Comparison of ENCODE assay signal across 1 cellular context in genomic region chr19:11356074-11356397, GRCh38.
TF ChIP-seq lines count a peak whose summit lies in the region.

No MANE protein-coding gene starts in this region.

TF ChIP-seq in HEK293, 187 proteins besides CTCF, POLR2A, EP300 and RAD21 (continued from another document):
- TF ChIP-seq, protein P1, sequence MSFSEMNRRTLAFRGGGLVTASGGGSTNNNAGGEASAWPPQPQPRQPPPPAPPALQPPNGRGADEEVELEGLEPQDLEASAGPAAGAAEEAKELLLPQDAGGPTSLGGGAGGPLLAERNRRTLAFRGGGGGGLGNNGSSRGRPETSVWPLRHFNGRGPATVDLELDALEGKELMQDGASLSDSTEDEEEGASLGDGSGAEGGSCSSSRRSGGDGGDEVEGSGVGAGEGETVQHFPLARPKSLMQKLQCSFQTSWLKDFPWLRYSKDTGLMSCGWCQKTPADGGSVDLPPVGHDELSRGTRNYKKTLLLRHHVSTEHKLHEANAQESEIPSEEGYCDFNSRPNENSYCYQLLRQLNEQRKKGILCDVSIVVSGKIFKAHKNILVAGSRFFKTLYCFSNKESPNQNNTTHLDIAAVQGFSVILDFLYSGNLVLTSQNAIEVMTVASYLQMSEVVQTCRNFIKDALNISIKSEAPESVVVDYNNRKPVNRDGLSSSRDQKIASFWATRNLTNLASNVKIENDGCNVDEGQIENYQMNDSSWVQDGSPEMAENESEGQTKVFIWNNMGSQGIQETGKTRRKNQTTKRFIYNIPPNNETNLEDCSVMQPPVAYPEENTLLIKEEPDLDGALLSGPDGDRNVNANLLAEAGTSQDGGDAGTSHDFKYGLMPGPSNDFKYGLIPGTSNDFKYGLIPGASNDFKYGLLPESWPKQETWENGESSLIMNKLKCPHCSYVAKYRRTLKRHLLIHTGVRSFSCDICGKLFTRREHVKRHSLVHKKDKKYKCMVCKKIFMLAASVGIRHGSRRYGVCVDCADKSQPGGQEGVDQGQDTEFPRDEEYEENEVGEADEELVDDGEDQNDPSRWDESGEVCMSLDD (tag by site-specific recombination; IDR thresholded peaks at IDR 0.05): 0 out of 2 replicates have a peak, but pooled peaks have one; percentile 64
- TF ChIP-seq ZBTB20 (tag by site-specific recombination; IDR thresholded peaks at IDR 0.05) (peak; percentile 5; the same call in 1 of the 2 replicates), ZNF639 (tag by site-specific recombination; IDR thresholded peaks at IDR 0.05) (peak; percentile 10; the same call in 1 of the 2 replicates), ZNF324 (tag by site-specific recombination; IDR thresholded peaks at IDR 0.05) (0 out of 2 replicates have a peak, but pooled peaks have one; percentile 6), ZNF350 (tag by site-specific recombination; IDR thresholded peaks at IDR 0.05) (no peak), ZNF169 (tag by site-specific recombination; IDR thresholded peaks at IDR 0.05) (0 out of 2 replicates have a peak, but pooled peaks have one; percentile 14), ZNF24 (tag by site-specific recombination; IDR thresholded peaks at IDR 0.05) (no peak), GLIS1 (tag by site-specific recombination; IDR thresholded peaks at IDR 0.05) (0 out of 2 replicates have a peak, but pooled peaks have one; percentile 3)
- TF ChIP-seq, protein P2, sequence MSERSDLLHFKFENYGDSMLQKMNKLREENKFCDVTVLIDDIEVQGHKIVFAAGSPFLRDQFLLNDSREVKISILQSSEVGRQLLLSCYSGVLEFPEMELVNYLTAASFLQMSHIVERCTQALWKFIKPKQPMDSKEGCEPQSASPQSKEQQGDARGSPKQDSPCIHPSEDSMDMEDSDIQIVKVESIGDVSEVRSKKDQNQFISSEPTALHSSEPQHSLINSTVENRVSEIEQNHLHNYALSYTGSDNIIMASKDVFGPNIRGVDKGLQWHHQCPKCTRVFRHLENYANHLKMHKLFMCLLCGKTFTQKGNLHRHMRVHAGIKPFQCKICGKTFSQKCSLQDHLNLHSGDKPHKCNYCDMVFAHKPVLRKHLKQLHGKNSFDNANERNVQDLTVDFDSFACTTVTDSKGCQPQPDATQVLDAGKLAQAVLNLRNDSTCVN (tag by site-specific recombination; optimal IDR thresholded peaks at IDR 0.05): peak; percentile 7
- TF ChIP-seq, protein P3, sequence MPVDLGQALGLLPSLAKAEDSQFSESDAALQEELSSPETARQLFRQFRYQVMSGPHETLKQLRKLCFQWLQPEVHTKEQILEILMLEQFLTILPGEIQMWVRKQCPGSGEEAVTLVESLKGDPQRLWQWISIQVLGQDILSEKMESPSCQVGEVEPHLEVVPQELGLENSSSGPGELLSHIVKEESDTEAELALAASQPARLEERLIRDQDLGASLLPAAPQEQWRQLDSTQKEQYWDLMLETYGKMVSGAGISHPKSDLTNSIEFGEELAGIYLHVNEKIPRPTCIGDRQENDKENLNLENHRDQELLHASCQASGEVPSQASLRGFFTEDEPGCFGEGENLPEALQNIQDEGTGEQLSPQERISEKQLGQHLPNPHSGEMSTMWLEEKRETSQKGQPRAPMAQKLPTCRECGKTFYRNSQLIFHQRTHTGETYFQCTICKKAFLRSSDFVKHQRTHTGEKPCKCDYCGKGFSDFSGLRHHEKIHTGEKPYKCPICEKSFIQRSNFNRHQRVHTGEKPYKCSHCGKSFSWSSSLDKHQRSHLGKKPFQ (tag by site-specific recombination; IDR thresholded peaks at IDR 0.05): peak; percentile 65; the same call in 1 of the 2 replicates
